Comparison of ENCODE assay signal across 1 cellular context in the genomic region with DNA sequence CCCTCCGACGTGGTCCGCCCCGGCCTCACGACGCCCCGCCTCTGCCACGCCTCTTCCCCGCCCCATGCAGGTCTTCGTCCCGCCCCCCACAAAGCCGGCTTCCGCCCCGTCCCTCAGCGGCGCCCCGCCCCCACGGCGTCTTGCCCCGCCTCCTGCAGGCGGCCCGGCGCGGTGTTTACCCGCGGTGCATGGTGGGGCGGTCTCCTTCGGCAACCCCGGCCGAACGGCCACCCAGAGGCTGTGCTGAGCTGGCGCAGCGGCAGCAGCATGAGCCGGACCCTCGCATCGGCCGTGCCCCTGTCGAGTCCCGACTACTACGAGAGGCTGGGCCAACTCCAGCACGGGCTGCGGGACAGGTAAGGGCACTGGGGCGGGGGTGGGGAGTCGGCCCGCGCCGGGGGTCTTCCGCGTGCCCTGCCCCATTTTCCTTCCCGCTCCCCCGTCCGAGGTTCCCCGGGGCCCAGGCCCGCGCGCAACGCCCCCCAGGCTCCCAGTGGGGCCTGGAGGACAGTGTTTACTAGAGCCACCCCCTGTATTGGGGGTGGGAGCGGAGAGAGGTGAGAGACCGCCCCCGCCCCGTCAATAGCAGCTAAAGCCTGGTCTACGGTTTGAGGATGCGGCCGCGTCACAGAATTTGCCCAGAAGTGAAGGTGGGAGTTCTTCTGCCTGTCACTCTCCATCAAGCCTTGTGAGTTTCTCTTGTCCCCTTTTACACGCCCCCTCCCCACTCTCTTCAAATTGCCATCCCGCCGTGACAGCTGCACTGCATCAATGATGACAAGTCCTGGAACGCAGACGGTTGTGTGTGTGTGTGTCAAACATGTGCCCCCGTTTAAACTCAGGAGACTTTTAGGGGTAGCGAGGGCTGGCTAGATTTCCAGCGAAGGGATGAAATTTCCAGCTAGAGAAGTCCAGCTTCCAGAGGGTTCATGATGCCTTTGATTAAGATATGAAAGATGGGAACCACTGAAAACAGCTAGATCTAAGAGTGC.
TF ChIP-seq lines count a peak whose summit lies in the region.

Gene KIZ, plus strand, starts transcription at position 234 of the 992 bp plus-strand sequence. Its CDS starts 34 bp downstream, at position 268.

TF ChIP-seq in HepG2, 621 proteins besides CTCF, POLR2A, EP300 and RAD21 (continued from another document and continues in another):
- TF ChIP-seq ZNF704 (CRISPR knock-in tag; IDR thresholded peaks at IDR 0.05; ENCODE audit: borderline replicate concordance) (peak; percentile 54; the same call in 1 of the 2 replicates), ZNF292 (CRISPR knock-in tag; IDR thresholded peaks at IDR 0.05; ENCODE audit: borderline replicate concordance, low read depth) (peak; percentile 68), ZNF674 (CRISPR knock-in tag; IDR thresholded peaks at IDR 0.05; ENCODE audit: low read depth) (peak; percentile 93), ZNF224 (CRISPR knock-in tag; IDR thresholded peaks at IDR 0.05) (peak; percentile 55; the same call in 1 of the 2 replicates), ZNF354B (CRISPR knock-in tag; IDR thresholded peaks at IDR 0.05) (0 out of 2 replicates have a peak, but pooled peaks have one; percentile 84), BCL6 (CRISPR knock-in tag; IDR thresholded peaks at IDR 0.05) (peak; percentile 42), ZNF30 (CRISPR knock-in tag; IDR thresholded peaks at IDR 0.05) (0 out of 2 replicates have a peak, but pooled peaks have one; percentile 67), SIX4 (CRISPR knock-in tag; IDR thresholded peaks at IDR 0.05) (no peak), IKZF4 (CRISPR knock-in tag; IDR thresholded peaks at IDR 0.05; ENCODE audit: borderline replicate concordance, low read depth, not compliant biosample characterization) (peak; percentile 18), PHF8 (CRISPR knock-in tag; IDR thresholded peaks at IDR 0.05) (peak; percentile 97), ZNF205 (CRISPR knock-in tag; IDR thresholded peaks at IDR 0.05) (peak; percentile 38), SALL2 (CRISPR knock-in tag; IDR thresholded peaks at IDR 0.05) (peak; percentile 54; the same call in 1 of the 2 replicates), FOXA1 (IDR thresholded peaks at IDR 0.05) (no peak), FOXA1 (CRISPR knock-in tag; IDR thresholded peaks at IDR 0.05) (peak; percentile 99), MIER3 (CRISPR knock-in tag; IDR thresholded peaks at IDR 0.05; ENCODE audit: borderline replicate concordance) (peak; percentile 94), ZNF547 (CRISPR knock-in tag; IDR thresholded peaks at IDR 0.05) (0 out of 2 replicates have a peak, but pooled peaks have one; percentile 2), CBX2 (IDR thresholded peaks at IDR 0.05; ENCODE audit: low read depth, low read length) (no peak), CBX2 (CRISPR knock-in tag; IDR thresholded peaks at IDR 0.05; ENCODE audit: low read depth) (no peak), GTF2F1 (IDR thresholded peaks at IDR 0.05; ENCODE audit: low read length) (peak; percentile 67; the same call in 1 of the 2 replicates), CENPX (CRISPR knock-in tag; IDR thresholded peaks at IDR 0.05) (no peak), ZFP62 (CRISPR knock-in tag; IDR thresholded peaks at IDR 0.05) (no peak), ZNF121 (CRISPR knock-in tag; IDR thresholded peaks at IDR 0.05) (no peak), TBX2 (CRISPR knock-in tag; IDR thresholded peaks at IDR 0.05; ENCODE audit: borderline replicate concordance) (peak; percentile 90), HES4 (CRISPR knock-in tag; IDR thresholded peaks at IDR 0.05; ENCODE audit: borderline replicate concordance) (peak; percentile 94), ZNF781 (CRISPR knock-in tag; IDR thresholded peaks at IDR 0.05; ENCODE audit: borderline replicate concordance, not compliant biosample characterization) (peak; percentile 72), ZSCAN21 (CRISPR knock-in tag; IDR thresholded peaks at IDR 0.05; ENCODE audit: borderline replicate concordance) (peak; percentile 66; the same call in 1 of the 2 replicates), RARG (CRISPR knock-in tag; IDR thresholded peaks at IDR 0.05; ENCODE audit: low read depth) (peak; percentile 87; the same call in 1 of the 2 replicates), ARID5B (CRISPR knock-in tag; IDR thresholded peaks at IDR 0.05) (peak; percentile 78), ZNF230 (CRISPR knock-in tag; IDR thresholded peaks at IDR 0.05) (peak; percentile 81), ZBTB38 (CRISPR knock-in tag; IDR thresholded peaks at IDR 0.05) (peak; percentile 89), ZNF839 (CRISPR knock-in tag; IDR thresholded peaks at IDR 0.05; ENCODE audit: borderline replicate concordance) (peak; percentile 87), ZNF12 (CRISPR knock-in tag; IDR thresholded peaks at IDR 0.05) (no peak), ZNF598 (CRISPR knock-in tag; IDR thresholded peaks at IDR 0.05; ENCODE audit: borderline replicate concordance) (no peak; the same call in 1 of the 2 replicates), FOXJ3 (CRISPR knock-in tag; IDR thresholded peaks at IDR 0.05; ENCODE audit: borderline replicate concordance) (peak; percentile 74; the same call in 1 of the 2 replicates), ZNF274 (CRISPR knock-in tag; IDR thresholded peaks at IDR 0.05) (peak; percentile 92), NRL (CRISPR knock-in tag; IDR thresholded peaks at IDR 0.05; ENCODE audit: borderline replicate concordance) (peak; percentile 95), CEBPB (IDR thresholded peaks at IDR 0.05; ENCODE audit: borderline replicate concordance, low read depth, low read length) (no peak), ZNF253 (CRISPR knock-in tag; IDR thresholded peaks at IDR 0.05; ENCODE audit: borderline replicate concordance) (no peak), PLRG1 (conservative IDR thresholded peaks at IDR 0.05) (no peak), ZNF563 (CRISPR knock-in tag; IDR thresholded peaks at IDR 0.05) (peak; percentile 85; the same call in 1 of the 2 replicates), XBP1 (CRISPR knock-in tag; IDR thresholded peaks at IDR 0.05) (no peak), SP5 (CRISPR knock-in tag; IDR thresholded peaks at IDR 0.05; ENCODE audit: borderline replicate concordance, low read depth) (peak; percentile 97), SRSF4 (IDR thresholded peaks at IDR 0.05; ENCODE audit: low read depth, low read length, poor library complexity, severe bottlenecking) (no peak), NR2F1 (CRISPR knock-in tag; IDR thresholded peaks at IDR 0.05) (peak in 1 of 2 experiments; percentile 19; a peak in 1 of 4 replicates), MLLT10 (CRISPR knock-in tag; IDR thresholded peaks at IDR 0.05) (no peak), MZF1 (CRISPR knock-in tag; IDR thresholded peaks at IDR 0.05; ENCODE audit: borderline replicate concordance) (no peak), ZNF619 (CRISPR knock-in tag; IDR thresholded peaks at IDR 0.05) (peak; percentile 93), HNRNPL (IDR thresholded peaks at IDR 0.05; ENCODE audit: low read depth, low read length) (0 out of 2 replicates have a peak, but pooled peaks have one; percentile 42), KDM3A (CRISPR knock-in tag; IDR thresholded peaks at IDR 0.05; ENCODE audit: low read depth) (peak; percentile 96), ZNF331 (CRISPR knock-in tag; IDR thresholded peaks at IDR 0.05) (peak; percentile 78), ZNF644 (CRISPR knock-in tag; IDR thresholded peaks at IDR 0.05; ENCODE audit: low read depth) (no peak), HBP1 (CRISPR knock-in tag; IDR thresholded peaks at IDR 0.05; ENCODE audit: low read depth) (peak; percentile 45), ZNF3 (CRISPR knock-in tag; IDR thresholded peaks at IDR 0.05) (no peak), FLYWCH1 (CRISPR knock-in tag; IDR thresholded peaks at IDR 0.05) (no peak), FOXA3 (CRISPR knock-in tag; IDR thresholded peaks at IDR 0.05) (peak; percentile 94), ZNF589 (CRISPR knock-in tag; conservative IDR thresholded peaks at IDR 0.05) (peak; percentile 89), MEIS2 (CRISPR knock-in tag; IDR thresholded peaks at IDR 0.05) (peak; percentile 73), ETV5 (CRISPR knock-in tag; IDR thresholded peaks at IDR 0.05; ENCODE audit: borderline replicate concordance) (peak; percentile 64; the same call in 1 of the 2 replicates), ZNF746 (CRISPR knock-in tag; IDR thresholded peaks at IDR 0.05) (peak; percentile 49), LCORL (IDR thresholded peaks at IDR 0.05) (no peak), LCORL (CRISPR knock-in tag; IDR thresholded peaks at IDR 0.05) (no peak), ZNF788 (CRISPR knock-in tag; IDR thresholded peaks at IDR 0.05; ENCODE audit: borderline replicate concordance) (peak; percentile 97), PCBP1 (IDR thresholded peaks at IDR 0.05; ENCODE audit: borderline replicate concordance, low read depth, low read length) (0 out of 2 replicates have a peak, but pooled peaks have one; percentile 78), DNMT3B (CRISPR knock-in tag; conservative IDR thresholded peaks at IDR 0.05) (peak; percentile 39; the same call in 1 of the 2 replicates)
- TF ChIP-seq, protein P1, sequence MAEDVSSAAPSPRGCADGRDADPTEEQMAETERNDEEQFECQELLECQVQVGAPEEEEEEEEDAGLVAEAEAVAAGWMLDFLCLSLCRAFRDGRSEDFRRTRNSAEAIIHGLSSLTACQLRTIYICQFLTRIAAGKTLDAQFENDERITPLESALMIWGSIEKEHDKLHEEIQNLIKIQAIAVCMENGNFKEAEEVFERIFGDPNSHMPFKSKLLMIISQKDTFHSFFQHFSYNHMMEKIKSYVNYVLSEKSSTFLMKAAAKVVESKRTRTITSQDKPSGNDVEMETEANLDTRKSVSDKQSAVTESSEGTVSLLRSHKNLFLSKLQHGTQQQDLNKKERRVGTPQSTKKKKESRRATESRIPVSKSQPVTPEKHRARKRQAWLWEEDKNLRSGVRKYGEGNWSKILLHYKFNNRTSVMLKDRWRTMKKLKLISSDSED (CRISPR knock-in tag; IDR thresholded peaks at IDR 0.05), result 0 out of 2 replicates have a peak, but pooled peaks have one; percentile 66
- TF ChIP-seq, protein P2, sequence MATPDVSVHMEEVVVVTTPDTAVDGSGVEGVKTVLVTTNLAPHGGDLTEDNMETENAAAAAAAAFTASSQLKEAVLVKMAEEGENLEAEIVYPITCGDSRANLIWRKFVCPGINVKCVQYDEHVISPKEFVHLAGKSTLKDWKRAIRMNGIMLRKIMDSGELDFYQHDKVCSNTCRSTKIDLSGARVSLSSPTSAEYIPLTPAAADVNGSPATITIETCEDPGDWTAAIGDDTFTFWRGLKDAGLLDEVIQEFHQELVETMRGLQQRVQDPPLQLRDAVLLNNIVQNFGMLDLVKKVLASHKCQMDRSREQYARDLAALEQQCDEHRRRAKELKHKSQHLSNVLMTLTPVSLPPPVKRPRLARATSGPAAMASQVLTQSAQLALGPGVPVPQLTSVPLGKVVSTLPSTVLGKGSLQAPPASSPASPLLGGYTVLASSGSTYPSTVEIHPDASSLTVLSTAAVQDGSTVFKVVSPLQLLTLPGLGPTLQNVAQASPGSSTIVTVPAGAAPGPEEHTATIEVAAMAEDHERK (CRISPR knock-in tag; IDR thresholded peaks at IDR 0.05; ENCODE audit: low read depth), result no peak
